Comparison of ENCODE assay signal across 8 cellular contexts in genomic region chr22:40487663-40488249, GRCh38.
DNase-seq lines count a peak whose midpoint lies in the region; ATAC-seq and TF ChIP-seq lines count a peak whose summit lies in the region.

No MANE protein-coding gene starts in this region.

- H3K36me3 ChIP-seq in DOHH2 (ENCODE audit: control insufficient read depth, low read length), result no peaks in the 10 kb centered on the region
- no peaks in the 10 kb centered on the region for H3K36me3 ChIP-seq in naive thymus-derived CD4-positive, alpha-beta T cell (ENCODE audit: control insufficient read depth in 2 of 3, insufficient read depth in 3 of 3, low read length in 3 of 3)

- no peaks in the 10 kb centered on the region for H3K9me3 ChIP-seq in DOHH2 (ENCODE audit: control insufficient read depth, insufficient read depth, low read length)
- H3K9me3 ChIP-seq in naive thymus-derived CD4-positive, alpha-beta T cell (ENCODE audit: control insufficient read depth in 2 of 3, low read length in 3 of 3), result no peaks in the 10 kb centered on the region

- peak; percentile 67 for TF ChIP-seq CTCF in AG04449 (IDR thresholded peaks at IDR 0.05; ENCODE audit: insufficient read depth, low read length, missing control alignments)
- TF ChIP-seq CTCF in DOHH2 (IDR thresholded peaks at IDR 0.05; ENCODE audit: low read depth, low read length, poor library complexity, severe bottlenecking), result peak; percentile 89

- peak; percentile 71 for ATAC-seq in naive thymus-derived CD4-positive, alpha-beta T cell
- ATAC-seq in GM18867 (IDR thresholded peaks at IDR 0.05; ENCODE audit: unreplicated experiment), result no peak
- ATAC-seq in GM21717 (IDR thresholded peaks at IDR 0.05; ENCODE audit: unreplicated experiment), result no peak
- ATAC-seq in GM18520 (IDR thresholded peaks at IDR 0.05; ENCODE audit: unreplicated experiment), result no peak

- peaks cover 0 to 16% (median 7%) of the 10 kb centered on the region in 5 donors for H3K36me3 Mint-ChIP-seq in naive thymus-derived CD4-positive, alpha-beta T cell

- H3K4me2 ChIP-seq in DOHH2 (ENCODE audit: low read length), result peak overlapping the region; percentile 15; the same call in 1 of the 2 replicates

- no peaks in the 10 kb centered on the region for H3K27me3 Mint-ChIP-seq in naive thymus-derived CD4-positive, alpha-beta T cell

- H3F3A ChIP-seq in DOHH2 (ENCODE audit: control insufficient read depth, insufficient read depth), result 0 out of 2 replicates have a peak, but pooled peaks cover 4% of the 10 kb centered on the region

- no peak for DNase-seq in AG04449 (ENCODE audit: low read depth, low spot score)
- DNase-seq in NCI-H2227 treated with DMSO at 0.1 percent for 48 hours (lab: John Stamatoyannopoulos, UW), result peak; percentile 11
- DNase-seq in cerebellar cortex (ENCODE audit: low spot score), result peak; percentile 66
- DNase-seq in naive thymus-derived CD4-positive, alpha-beta T cell, result peak in 7 of 9 donors; percentile 14 to 51 (median 34)

- CTCF ChIA-PET in AG04449 (lab: Yijun Ruan, JAX), result interaction anchor here (0.6 to 4.7 kb wide), 45 partner anchors 8 to 442 kb away, joined by 3 to 37 read pairs (median 5); no protein-coding TSS in a partner anchor
- CTCF ChIA-PET in naive thymus-derived CD4-positive, alpha-beta T cell (lab: Charles Lee), result interaction anchor here (0.5 to 5.7 kb wide), 20 partner anchors 8 to 444 kb away, joined by 3 to 97 read pairs (median 4); no protein-coding TSS in a partner anchor

- POLR2A ChIA-PET in AG04449 (lab: Yijun Ruan, JAX), result interaction anchor here (0.8 kb wide), 1 partner anchor 11 kb away, joined by 3 read pairs; no protein-coding TSS in a partner anchor
- POLR2A ChIA-PET in naive thymus-derived CD4-positive, alpha-beta T cell (lab: Charles Lee), result interaction anchor here (0.8 to 2.0 kb wide), 3 partner anchors 25 to 52 kb away, joined by 4 to 8 read pairs (median 5); no protein-coding TSS in a partner anchor

- intact Hi-C loops in naive thymus-derived CD4-positive, alpha-beta T cell (cut with micrococcal nuclease), result loop anchor here (1.0 to 5.0 kb wide), 6 partner anchors 24 to 411 kb away; partner anchors contain the start of gene SGSM3 (in 1 of the 2)

- H3K27me3 ChIP-seq in DOHH2 (ENCODE audit: control insufficient read depth, low read length), result no peaks in the 10 kb centered on the region
- no peaks in the 10 kb centered on the region for H3K27me3 ChIP-seq in naive thymus-derived CD4-positive, alpha-beta T cell (ENCODE audit: control insufficient read depth in 2 of 2, insufficient read depth in 2 of 2, low read length in 2 of 2)

- H3K27ac ChIP-seq in DOHH2 (ENCODE audit: low read depth, low read length), result no peak overlapping the region
- no peak overlapping the region for H3K27ac ChIP-seq in naive thymus-derived CD4-positive, alpha-beta T cell (ENCODE audit: low read depth, low read length)

- H3K27ac Mint-ChIP-seq in naive thymus-derived CD4-positive, alpha-beta T cell, result peak overlapping the region in 6 of 9 donors; percentile 0 to 29 (median 10)

- peaks cover 30 to 62% (median 52%) of the 10 kb centered on the region in 7 donors for H3K4me1 Mint-ChIP-seq in naive thymus-derived CD4-positive, alpha-beta T cell

- H3K9me3 Mint-ChIP-seq in naive thymus-derived CD4-positive, alpha-beta T cell, result no peaks in the 10 kb centered on the region

- no peak overlapping the region for H3K4me3 Mint-ChIP-seq in naive thymus-derived CD4-positive, alpha-beta T cell

- H3K4me3 ChIP-seq in AG04449 (ENCODE audit: low read depth, low read length) (no peak overlapping the region), DOHH2 (ENCODE audit: low read length) (no peak overlapping the region)
- H3K4me3 ChIP-seq in naive thymus-derived CD4-positive, alpha-beta T cell (ENCODE audit: low read length), result no peak overlapping the region

- no peaks in the 10 kb centered on the region for H3K9me2 ChIP-seq in DOHH2 (replicated peaks; ENCODE audit: control insufficient read depth, low read length)

- H3K4me1 ChIP-seq in DOHH2 (ENCODE audit: control insufficient read depth, low read length), result peaks cover 39% of the 10 kb centered on the region
- peaks cover 0 to 32% of the 10 kb centered on the region in 2 donors for H3K4me1 ChIP-seq in naive thymus-derived CD4-positive, alpha-beta T cell (ENCODE audit: control insufficient read depth in 2 of 2, insufficient read depth in 2 of 2, low read length in 2 of 2)

- peaks cover 13% of the 10 kb centered on the region for H3K79me2 ChIP-seq in DOHH2 (ENCODE audit: control insufficient read depth, low read length)

- no peaks in the 10 kb centered on the region for H4K20me1 ChIP-seq in DOHH2 (ENCODE audit: control insufficient read depth, insufficient read depth, low read depth, low read length)
